10 cellular contexts compared by ENCODE assay signal in the genomic region with DNA sequence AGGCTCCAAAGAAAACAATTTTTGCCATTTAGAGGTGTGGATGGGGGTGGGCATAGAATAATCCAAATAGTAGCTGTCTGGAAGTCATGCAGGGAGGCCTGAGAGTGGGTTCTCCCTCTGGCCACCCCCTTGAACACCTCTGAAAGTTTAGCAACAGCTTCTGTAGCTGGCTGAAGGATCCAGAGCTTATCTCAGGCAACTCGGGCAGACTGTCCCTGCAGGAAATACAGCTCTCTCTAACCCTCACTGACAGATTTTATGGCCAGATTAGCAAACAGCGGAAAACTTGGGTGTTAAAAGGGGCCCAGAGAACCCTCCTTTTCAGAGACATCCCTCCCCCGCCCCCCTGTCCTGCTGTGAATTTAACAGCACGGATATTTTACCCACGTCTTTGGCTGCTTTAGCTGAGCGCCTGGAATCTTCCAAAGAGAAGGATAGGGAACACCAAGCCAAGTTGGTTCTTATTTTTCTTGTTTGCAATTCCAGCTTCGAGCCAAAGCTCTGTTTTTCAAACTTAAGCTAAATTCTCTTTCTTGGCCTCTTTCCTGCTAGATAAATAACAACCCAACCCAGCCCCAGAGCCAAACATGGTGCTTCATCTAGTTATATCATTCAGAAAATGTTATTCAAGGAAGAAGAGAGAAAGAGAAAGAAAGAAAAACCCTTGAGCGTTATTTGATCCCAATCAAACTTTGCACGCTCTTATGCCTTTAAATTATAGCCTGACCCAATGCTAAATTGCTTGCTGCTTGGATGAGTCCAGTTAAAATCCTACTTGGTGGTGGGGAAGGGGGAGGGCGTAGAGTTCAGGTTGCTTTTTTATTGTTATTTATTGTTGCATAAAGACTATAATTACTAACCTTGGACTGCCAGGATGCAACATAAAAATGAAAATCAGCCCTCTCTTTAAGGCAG. TPM values are rescaled to one million over a fixed set of nuclear protein-coding genes. Genes with fewer than 3 reads are reported as not detected.
A peak's percentile ranks its signal among the peaks of the same experiment; 100 is the strongest.
DNase-seq lines count a peak whose midpoint lies in the region; ATAC-seq and TF ChIP-seq lines count a peak whose summit lies in the region.
"Had no signal": no experiment of that assay in that cellular context is flagged by ENCODE, and none has a peak within 500 bp of the region (broad histone marks: within the 10 kb centered on the region; RNA-seq: fewer than 3 reads in every experiment).

No MANE protein-coding gene starts in this region.

- in situ Hi-C loops in T47D (cut with HindIII; ENCODE audit: low pct_unique_long_range_greater_than_20kb, low sequenced_read_pairs): no loop called here

- no peak overlapping the region for H3K27ac Mint-ChIP-seq in MCF 10A (ENCODE audit: low read depth, unreplicated experiment)
- H3K27ac Mint-ChIP-seq in activated T-helper 1 cell treated with anti-CD3 and anti-CD28 coated beads, Interleukin-12 subunit alpha, Interleukin-12 subunit beta, Interleukin-2, Interleukin-4 antibody, amounts not matched to agents 30 ng/mL and 10 ng/mL and 1 ng/mL, durations not matched to agents 14 hours and 24 hours and 36 hours: peak overlapping the region; percentile 80
- H3K27ac Mint-ChIP-seq: dendritic cell treated with granulocyte-macrophage colony-stimulating factor and Interleukin-4, amounts not matched to agents 40 ng/mL and 50 ng/mL, for 4 days had no signal

- intact Hi-C loops in MCF 10A (cut with micrococcal nuclease): no loop called here
- intact Hi-C loops in activated T-helper 1 cell treated with anti-CD3 and anti-CD28 coated beads, Interleukin-12 subunit alpha, Interleukin-12 subunit beta, Interleukin-2, Interleukin-4 antibody, amounts not matched to agents 30 ng/mL and 10 ng/mL and 1 ng/mL, durations not matched to agents 14 hours and 24 hours and 36 hours (cut with micrococcal nuclease): loop anchor here (2.0 kb wide), 1 partner anchor 32 kb away; the partner anchor contains the start of gene HOXB4
- intact Hi-C loops in upper lobe of right lung (cut with DNase I): no loop called here

- no peaks in the 10 kb centered on the region for H3K36me3 ChIP-seq in upper lobe of right lung

- POLR2A ChIA-PET in MCF 10A (lab: Yijun Ruan, JAX): interaction anchor here (0.6 kb wide), 2 partner anchors 11 to 30 kb away, joined by 3 read pairs; no protein-coding TSS in a partner anchor

- BruUV-seq in MCF 10A (replicated peaks; lab: Mats Ljungman, UMichigan): no TSS peak

- no peaks in the 10 kb centered on the region for H3K9me3 Mint-ChIP-seq in MCF 10A (ENCODE audit: unreplicated experiment)
- H3K9me3 Mint-ChIP-seq in activated T-helper 1 cell treated with anti-CD3 and anti-CD28 coated beads, Interleukin-12 subunit alpha, Interleukin-12 subunit beta, Interleukin-2, Interleukin-4 antibody, amounts not matched to agents 30 ng/mL and 10 ng/mL and 1 ng/mL, durations not matched to agents 14 hours and 24 hours and 36 hours: no peaks in the 10 kb centered on the region
- H3K9me3 Mint-ChIP-seq: dendritic cell treated with granulocyte-macrophage colony-stimulating factor and Interleukin-4, amounts not matched to agents 40 ng/mL and 50 ng/mL, for 4 days had no signal

- no peak for TF ChIP-seq CTCF in MCF 10A (IDR thresholded peaks at IDR 0.05; ENCODE audit: unreplicated experiment)
- no peak for TF ChIP-seq CTCF in upper lobe of right lung (IDR thresholded peaks at IDR 0.05)

- ATAC-seq in upper lobe of right lung (no peak), GM19023 (IDR thresholded peaks at IDR 0.05; ENCODE audit: unreplicated experiment) (no peak), GM19467 (IDR thresholded peaks at IDR 0.05; ENCODE audit: unreplicated experiment) (no peak)

- no peaks in the 10 kb centered on the region for H3K9me3 ChIP-seq in upper lobe of right lung

- peak overlapping the region; percentile 35 for H3K4me3 ChIP-seq in upper lobe of right lung

- H3K27me3 Mint-ChIP-seq in MCF 10A (ENCODE audit: insufficient read depth, unreplicated experiment): no peaks in the 10 kb centered on the region
- peaks cover under 1% of the 10 kb centered on the region for H3K27me3 Mint-ChIP-seq in activated T-helper 1 cell treated with anti-CD3 and anti-CD28 coated beads, Interleukin-12 subunit alpha, Interleukin-12 subunit beta, Interleukin-2, Interleukin-4 antibody, amounts not matched to agents 30 ng/mL and 10 ng/mL and 1 ng/mL, durations not matched to agents 14 hours and 24 hours and 36 hours (ENCODE audit: insufficient read depth)

- CTCF ChIA-PET in MCF 10A (lab: Yijun Ruan, JAX): interaction anchor here (0.5 to 0.9 kb wide), 6 partner anchors 13 to 1044 kb away, joined by 3 to 4 read pairs (median 3); no protein-coding TSS in a partner anchor

- no peaks in the 10 kb centered on the region for H3K4me1 Mint-ChIP-seq in MCF 10A (ENCODE audit: insufficient read depth, unreplicated experiment)
- peaks cover 54% of the 10 kb centered on the region for H3K4me1 Mint-ChIP-seq in activated T-helper 1 cell treated with anti-CD3 and anti-CD28 coated beads, Interleukin-12 subunit alpha, Interleukin-12 subunit beta, Interleukin-2, Interleukin-4 antibody, amounts not matched to agents 30 ng/mL and 10 ng/mL and 1 ng/mL, durations not matched to agents 14 hours and 24 hours and 36 hours (ENCODE audit: low read depth)

- no peak overlapping the region for H3K4me3 Mint-ChIP-seq in MCF 10A (ENCODE audit: unreplicated experiment)
- peak overlapping the region; percentile 75 for H3K4me3 Mint-ChIP-seq in activated T-helper 1 cell treated with anti-CD3 and anti-CD28 coated beads, Interleukin-12 subunit alpha, Interleukin-12 subunit beta, Interleukin-2, Interleukin-4 antibody, amounts not matched to agents 30 ng/mL and 10 ng/mL and 1 ng/mL, durations not matched to agents 14 hours and 24 hours and 36 hours

- DNase-seq in T47D (ENCODE audit: low read depth in 1 of 2, low spot score in 1 of 2) (peak; percentile 73 to 90), MCF 10A (ENCODE audit: unreplicated experiment) (no peak), kidney tubule cell (ENCODE audit: low spot score) (peak; percentile 19), upper lobe of right lung (no peak), GOT3 (lab: John Stamatoyannopoulos, UW) (no peak)
- no peak for DNase-seq in activated T-helper 1 cell treated with anti-CD3 and anti-CD28 coated beads, Interleukin-12 subunit alpha, Interleukin-12 subunit beta, Interleukin-2, Interleukin-4 antibody, amounts not matched to agents 30 ng/mL and 10 ng/mL and 1 ng/mL, durations not matched to agents 14 hours and 24 hours and 36 hours (ENCODE audit: low spot score)
- DNase-seq: DMS 273 treated with DMSO at 0.1 percent for 48 hours had no signal

- H3K27me3 ChIP-seq in upper lobe of right lung: peaks cover 56% of the 10 kb centered on the region

- H3K27ac ChIP-seq in upper lobe of right lung: peak overlapping the region; percentile 67

- no peaks in the 10 kb centered on the region for H3K36me3 Mint-ChIP-seq in MCF 10A (ENCODE audit: insufficient read depth, unreplicated experiment)
- H3K36me3 Mint-ChIP-seq in activated T-helper 1 cell treated with anti-CD3 and anti-CD28 coated beads, Interleukin-12 subunit alpha, Interleukin-12 subunit beta, Interleukin-2, Interleukin-4 antibody, amounts not matched to agents 30 ng/mL and 10 ng/mL and 1 ng/mL, durations not matched to agents 14 hours and 24 hours and 36 hours (ENCODE audit: low read depth): peaks cover 14% of the 10 kb centered on the region

- H3K4me1 ChIP-seq in upper lobe of right lung: peaks cover 8% of the 10 kb centered on the region

RNA-seq across cellular contexts. Expression of gene HOXB2, which starts 2.3 kb away (rescaled TPM):
- total RNA-seq in MCF 10A (2022) (3.0 and 4.8 TPM in 2 replicates), upper lobe of right lung (11.0 TPM)
- 32.5 and 32.8 TPM in 2 replicates for total RNA-seq in activated T-helper 1 cell treated with anti-CD3 and anti-CD28 coated beads, Interleukin-12 subunit alpha, Interleukin-12 subunit beta, Interleukin-2, Interleukin-4 antibody, amounts not matched to agents 30 ng/mL and 10 ng/mL and 1 ng/mL, durations not matched to agents 14 hours and 24 hours and 36 hours

RNA-seq across cellular contexts. Expression of gene HOXB1, which starts 16.4 kb away (rescaled TPM):
- total RNA-seq in MCF 10A (2022) (not detected in 2 replicates), upper lobe of right lung (not detected)
- total RNA-seq in activated T-helper 1 cell treated with anti-CD3 and anti-CD28 coated beads, Interleukin-12 subunit alpha, Interleukin-12 subunit beta, Interleukin-2, Interleukin-4 antibody, amounts not matched to agents 30 ng/mL and 10 ng/mL and 1 ng/mL, durations not matched to agents 14 hours and 24 hours and 36 hours: not detected in 2 replicates

RNA-seq across cellular contexts. Expression of gene HOXB4, which starts 31.0 kb away (rescaled TPM):
- 0.21 and 0.44 TPM in 2 replicates for total RNA-seq in MCF 10A (2022)
- total RNA-seq in activated T-helper 1 cell treated with anti-CD3 and anti-CD28 coated beads, Interleukin-12 subunit alpha, Interleukin-12 subunit beta, Interleukin-2, Interleukin-4 antibody, amounts not matched to agents 30 ng/mL and 10 ng/mL and 1 ng/mL, durations not matched to agents 14 hours and 24 hours and 36 hours: 3.8 and 4.2 TPM in 2 replicates
- 4.9 TPM for total RNA-seq in upper lobe of right lung

RNA-seq across cellular contexts. Expression of gene HOXB3, which starts 42.9 kb away (rescaled TPM):
- total RNA-seq in MCF 10A (2022) (0.79 and 0.88 TPM in 2 replicates), upper lobe of right lung (13.3 TPM)
- total RNA-seq in activated T-helper 1 cell treated with anti-CD3 and anti-CD28 coated beads, Interleukin-12 subunit alpha, Interleukin-12 subunit beta, Interleukin-2, Interleukin-4 antibody, amounts not matched to agents 30 ng/mL and 10 ng/mL and 1 ng/mL, durations not matched to agents 14 hours and 24 hours and 36 hours: 2.5 and 2.8 TPM in 2 replicates

RNA-seq across cellular contexts. Expression of gene HOXB5, which starts 46.4 kb away (rescaled TPM):
- total RNA-seq in MCF 10A (2022): not detected in 2 replicates
- total RNA-seq in activated T-helper 1 cell treated with anti-CD3 and anti-CD28 coated beads, Interleukin-12 subunit alpha, Interleukin-12 subunit beta, Interleukin-2, Interleukin-4 antibody, amounts not matched to agents 30 ng/mL and 10 ng/mL and 1 ng/mL, durations not matched to agents 14 hours and 24 hours and 36 hours: 0.10 TPM in 1 of 2 replicates, not detected in the other
- total RNA-seq in upper lobe of right lung: 4.4 TPM

Comparison
In these comparisons a context has a peak if more than half of its experiments do, and no peak if none do; other contexts are left out.
1. DNase-seq: peak in T47D (2 of 2) and kidney tubule cell (single experiment); none in MCF 10A (single experiment), activated T-helper 1 cell treated with anti-CD3 and anti-CD28 coated beads, Interleukin-12 subunit alpha, Interleukin-12 subunit beta, Interleukin-2, Interleukin-4 antibody, amounts not matched to agents 30 ng/mL and 10 ng/mL and 1 ng/mL, durations not matched to agents 14 hours and 24 hours and 36 hours (single experiment), upper lobe of right lung (single experiment) and GOT3 (single experiment).